In the genomic region with DNA sequence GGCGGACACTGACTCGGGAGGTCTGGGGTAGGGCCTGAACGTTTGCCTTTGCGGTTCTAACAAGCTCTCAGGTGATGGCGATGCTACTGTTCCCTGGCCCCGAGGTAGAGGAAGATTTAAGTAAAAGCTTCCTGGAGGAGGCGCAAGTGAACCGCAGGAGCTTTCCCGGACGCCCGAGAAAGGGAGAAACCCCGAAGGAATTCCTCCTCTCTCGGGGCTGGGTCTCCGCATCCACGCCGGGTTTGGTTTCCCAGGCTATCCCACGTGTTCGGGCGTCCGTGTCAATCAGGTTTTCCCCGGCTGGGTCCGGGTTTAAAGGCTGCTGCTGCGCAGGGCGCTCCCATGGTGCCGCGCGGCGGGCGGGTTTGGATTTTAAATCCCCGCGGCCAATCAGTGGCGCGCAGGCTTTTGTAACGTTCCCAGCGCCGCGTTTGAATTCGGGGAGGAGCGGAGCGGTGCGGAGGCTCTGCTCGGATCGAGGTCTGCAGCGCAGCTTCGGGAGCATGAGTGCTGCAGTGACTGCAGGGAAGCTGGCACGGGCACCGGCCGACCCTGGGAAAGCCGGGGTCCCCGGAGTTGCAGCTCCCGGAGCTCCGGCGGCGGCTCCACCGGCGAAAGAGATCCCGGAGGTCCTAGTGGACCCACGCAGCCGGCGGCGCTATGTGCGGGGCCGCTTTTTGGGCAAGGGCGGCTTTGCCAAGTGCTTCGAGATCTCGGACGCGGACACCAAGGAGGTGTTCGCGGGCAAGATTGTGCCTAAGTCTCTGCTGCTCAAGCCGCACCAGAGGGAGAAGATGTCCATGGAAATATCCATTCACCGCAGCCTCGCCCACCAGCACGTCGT, we compare ENCODE assay signal across 8 cellular contexts. TPM values are rescaled to one million over a fixed set of nuclear protein-coding genes. Genes with fewer than 3 reads are reported as not detected.
DNase-seq lines count a peak whose midpoint lies in the region; ATAC-seq and TF ChIP-seq lines count a peak whose summit lies in the region.

A gene (plus strand): TSS at position 460 of the 844 bp plus-strand sequence. CDS start 44 bp downstream, at position 504.

- H3K27me3 ChIP-seq in DND-41 (ENCODE audit: insufficient read depth, low read length, poor library complexity) = no peaks in the 10 kb centered on the region
- no peaks in the 10 kb centered on the region for H3K27me3 ChIP-seq in neuron (ENCODE audit: insufficient read depth, low read length)
- H3K27me3 ChIP-seq in subcutaneous abdominal adipose tissue (ENCODE audit: control insufficient read depth in 5 of 5, insufficient read depth in 4 of 5, low read length in 5 of 5) = no peaks in the 10 kb centered on the region

- H3K9me3 ChIP-seq in DND-41 (ENCODE audit: insufficient read depth, low read length, severe bottlenecking) (no peaks in the 10 kb centered on the region), neuron (ENCODE audit: low read length) (no peaks in the 10 kb centered on the region), subcutaneous abdominal adipose tissue (ENCODE audit: control insufficient read depth in 5 of 5, low read length in 5 of 5) (no peaks in the 10 kb centered on the region)

- H4K20me1 ChIP-seq in DND-41 (ENCODE audit: insufficient read depth, low read length) = peaks cover 21% of the 10 kb centered on the region

- H3K4me2 ChIP-seq in DND-41 (ENCODE audit: insufficient read depth, low read length) = peak within 1 kb of the TSS; percentile 81

- peaks cover 46% of the 10 kb centered on the region for H3K4me1 ChIP-seq in DND-41 (ENCODE audit: insufficient read depth, low read length)
- H3K4me1 ChIP-seq in neuron (ENCODE audit: insufficient read depth, low read length) = peaks cover 33% of the 10 kb centered on the region
- H3K4me1 ChIP-seq in subcutaneous abdominal adipose tissue (ENCODE audit: control insufficient read depth in 5 of 5, insufficient read depth in 5 of 5, low read length in 5 of 5) = peaks cover 0 to 16% (median 15%) of the 10 kb centered on the region in 5 donors

- ATAC-seq in DND-41 (ENCODE audit: insufficient read depth, low read depth) (peak; percentile 95), GM21786 (IDR thresholded peaks at IDR 0.05; ENCODE audit: unreplicated experiment) (peak; percentile 92)

- DNase-seq in DND-41 (peak; percentile 88), LHCN-M2 (ENCODE audit: low read depth) (peak; percentile 91), foreskin fibroblast (peak; percentile 83 to 94)
- DNase-seq in activated effector memory CD4-positive, alpha-beta T cell treated with Interleukin-2 at 50 U/mL for 16 hours = peak; percentile 63

- peaks cover 53% of the 10 kb centered on the region for H3K79me2 ChIP-seq in DND-41 (ENCODE audit: insufficient read depth, low read length)

- H3K4me3 ChIP-seq in DND-41 (ENCODE audit: low read depth in 1 of 2, low read length in 2 of 2) = peak within 1 kb of the TSS; percentile 90 to 97
- peak within 1 kb of the TSS; percentile 70 to 78 for H3K4me3 ChIP-seq in foreskin fibroblast (ENCODE audit: low read depth in 1 of 2, low read length in 2 of 2)
- peak within 1 kb of the TSS; percentile 64 for H3K4me3 ChIP-seq in neuron (ENCODE audit: low read length)
- peak within 1 kb of the TSS; percentile 68 to 80 (median 73) for H3K4me3 ChIP-seq in subcutaneous abdominal adipose tissue (ENCODE audit: low read depth in 1 of 5, low read length in 5 of 5)

- TF ChIP-seq POLR2A in Raji (IDR thresholded peaks at IDR 0.05; ENCODE audit: insufficient read depth, low read depth, low read length) = peak; percentile 79

- H3K36me3 ChIP-seq in DND-41 (ENCODE audit: insufficient read depth, low read length) = peaks cover 50% of the 10 kb centered on the region
- H3K36me3 ChIP-seq in neuron (ENCODE audit: insufficient read depth, low read length) = peaks cover 45% of the 10 kb centered on the region
- H3K36me3 ChIP-seq in subcutaneous abdominal adipose tissue (ENCODE audit: control insufficient read depth in 5 of 5, insufficient read depth in 5 of 5, low read length in 5 of 5) = peaks cover 0 to 40% (median 22%) of the 10 kb centered on the region in 5 donors

- H3K9ac ChIP-seq in DND-41 (ENCODE audit: low read depth, low read length) = peak within 1 kb of the TSS; percentile 90
- peak within 1 kb of the TSS in 4 of 5 donors; percentile 10 to 67 (median 45) for H3K9ac ChIP-seq in subcutaneous abdominal adipose tissue (ENCODE audit: low read length in 5 of 5)

- H2AFZ ChIP-seq in DND-41 (ENCODE audit: low read depth, low read length) (peak within 1 kb of the TSS; percentile 91), neuron (ENCODE audit: low read depth, low read length) (no peak within 1 kb of the TSS)

- TF ChIP-seq CTCF in DND-41 (IDR thresholded peaks at IDR 0.05; ENCODE audit: borderline replicate concordance, extremely low read depth, low read length, poor library complexity, severe bottlenecking) = peak; percentile 49
- TF ChIP-seq CTCF in foreskin fibroblast (IDR thresholded peaks at IDR 0.05; ENCODE audit: low read depth, low read length) = peak; percentile 41

- H3K27ac ChIP-seq in DND-41 (ENCODE audit: low read length) = peak within 1 kb of the TSS; percentile 80
- H3K27ac ChIP-seq in subcutaneous abdominal adipose tissue (ENCODE audit: low read depth, low read length) = no peak within 1 kb of the TSS

RNA-seq across cellular contexts. Expression of the gene that starts here (rescaled TPM):
- 101 and 102 TPM in 2 replicates for total RNA-seq in LHCN-M2 (2014; rRNA removed)
- polyA plus RNA-seq in LHCN-M2 (2012) = 68.0 TPM
